1 cellular context compared by ENCODE assay signal in genomic region chr10:22697101-22697500, GRCh38.
TF ChIP-seq lines count a peak whose summit lies in the region.

No MANE protein-coding gene starts in this region.

TF ChIP-seq in WTC11, 78 proteins besides CTCF, POLR2A, EP300 and RAD21:
- no peak for TF ChIP-seq AR (CRISPR knock-in tag; IDR thresholded peaks at IDR 0.05)
- no peak for TF ChIP-seq ATF2 (CRISPR knock-in tag; IDR thresholded peaks at IDR 0.05; ENCODE audit: borderline replicate concordance, low read depth)
- no peak for TF ChIP-seq ZNF396 (CRISPR knock-in tag; IDR thresholded peaks at IDR 0.05; ENCODE audit: borderline replicate concordance)
